Comparison of ENCODE assay signal across 21 cellular contexts in genomic region chr16:23941025-23941424, GRCh38.
"Had no signal": no experiment of that assay in that cellular context is flagged by ENCODE, and none has a peak within 500 bp of the region (broad histone marks: within the 10 kb centered on the region; RNA-seq: fewer than 3 reads in every experiment).

No MANE protein-coding gene starts in this region.

- H3K27me3 ChIP-seq: colonic mucosa, right lobe of liver, testis, vagina had no signal

- H3K27ac ChIP-seq: colonic mucosa, epithelial cell of prostate, heart left ventricle, right lobe of liver, skin epidermis, testis, vagina had no signal

- H3K9me3 ChIP-seq: colonic mucosa, heart left ventricle, mucosa of descending colon, right lobe of liver, testis, vagina had no signal

- H3K9me3 Mint-ChIP-seq: activated T-cell treated with anti-CD3 and anti-CD28 coated beads, Interleukin-2, amount 50 U/mL, for 72 hours; neural crest cell; type B pancreatic cell had no signal

- H3K36me3 Mint-ChIP-seq: type B pancreatic cell had no signal

- H3K36me3 ChIP-seq: colonic mucosa, heart left ventricle, right lobe of liver, vagina had no signal

- DNase-seq: activated CD4-positive, alpha-beta T cell treated with anti-CD3 and anti-CD28 coated beads for 4 hours; activated CD4-positive, alpha-beta T cell treated with anti-CD3 and anti-CD28 coated beads, Interleukin-2, amount 50 U/mL, for 48 hours; activated CD4-positive, CD25-positive, alpha-beta regulatory T cell; activated effector memory CD4-positive, alpha-beta T cell treated with anti-CD3 and anti-CD28 coated beads, Interleukin-2, amount 50 U/mL, for 16 hours; activated T-cell treated with anti-CD3 and anti-CD28 coated beads, Interleukin-2, amount 50 U/mL, for 72 hours; central memory CD4-positive, alpha-beta T cell; colonic mucosa; heart left ventricle; left colon; mesenchymal stem cell; mucosa of descending colon; occipital lobe; right lobe of liver; stimulated activated CD4-positive, alpha-beta T cell treated with anti-CD3 and anti-CD28 coated beads, Interleukin-1b, Interleukin-23, amount 100 ng/mL, for 48 hours; testis had no signal

- ATAC-seq: activated naive CD4-positive, alpha-beta T cell treated with anti-CD3 and anti-CD28 coated beads, Interleukin-2, amount 50 U/mL, for 72 hours; activated T-cell treated with anti-CD3 and anti-CD28 coated beads, Interleukin-2, amount 50 U/mL, for 72 hours; heart left ventricle; left colon; mucosa of descending colon; right lobe of liver had no signal

- H3K4me3 ChIP-seq: colonic mucosa, heart left ventricle, mucosa of descending colon, right lobe of liver, skin epidermis, testis, vagina had no signal

- H3K4me1 ChIP-seq: colonic mucosa, right lobe of liver, testis had no signal

- H3K4me3 Mint-ChIP-seq: activated T-cell treated with anti-CD3 and anti-CD28 coated beads, Interleukin-2, amount 50 U/mL, for 72 hours; neural crest cell; type B pancreatic cell had no signal

- H3K27ac Mint-ChIP-seq: activated naive CD4-positive, alpha-beta T cell treated with anti-CD3 and anti-CD28 coated beads, Interleukin-2, amount 50 U/mL, for 72 hours; activated T-cell treated with anti-CD3 and anti-CD28 coated beads, Interleukin-2, amount 50 U/mL, for 72 hours; type B pancreatic cell had no signal
